19 cellular contexts compared by ENCODE assay signal in the genomic region with DNA sequence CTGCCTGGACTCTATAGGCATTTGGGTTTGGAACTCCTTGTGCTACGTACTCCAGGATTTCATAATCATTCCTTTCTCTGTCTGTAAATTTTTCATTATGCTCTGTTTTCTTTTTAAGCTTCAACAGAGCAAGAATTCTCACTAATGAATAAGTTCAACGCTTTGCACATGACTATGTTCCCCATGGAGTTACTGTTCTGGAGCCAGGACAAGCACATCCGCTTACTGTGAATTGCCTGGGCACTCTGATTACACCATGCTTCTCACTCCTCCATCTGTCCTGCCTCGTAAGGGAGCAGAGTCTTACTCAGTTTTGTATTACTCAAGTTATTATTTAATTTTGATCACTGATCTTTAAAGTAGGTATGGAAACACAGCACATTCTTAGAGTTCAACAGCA.
DNase-seq lines count a peak whose midpoint lies in the region; ATAC-seq and TF ChIP-seq lines count a peak whose summit lies in the region.
"Had no signal": no experiment of that assay in that cellular context is flagged by ENCODE, and none has a peak within 500 bp of the region (broad histone marks: within the 10 kb centered on the region; RNA-seq: fewer than 3 reads in every experiment).

No MANE protein-coding gene starts in this region.

- H2BK20ac ChIP-seq in H9 (ENCODE audit: low read depth, low read length, poor library complexity, severe bottlenecking): no peak overlapping the region

- H3K9me3 ChIP-seq in right cardiac atrium (ENCODE audit: control insufficient read depth, low read length) (no peaks in the 10 kb centered on the region), H9 (ENCODE audit: control insufficient read depth, low read depth, low read length) (no peaks in the 10 kb centered on the region)
- H3K9me3 ChIP-seq: BLaER1 had no signal

- no peak for TF ChIP-seq CTCF in fibroblast of mammary gland (conservative IDR thresholded peaks at IDR 0.05; ENCODE audit: control insufficient read depth, insufficient read depth, low read depth, low read length)
- TF ChIP-seq CTCF in H9 (conservative IDR thresholded peaks at IDR 0.05): no peak

- H2BK5ac ChIP-seq in mesendoderm (ENCODE audit: low read length) (peak overlapping the region; percentile 78), H9 (ENCODE audit: insufficient read length, low read length) (no peak overlapping the region)

- H3K23ac ChIP-seq in mesendoderm (ENCODE audit: low read length) (no peak overlapping the region), H9 (ENCODE audit: insufficient read length, low read depth, low read length) (no peak overlapping the region)

- no peak overlapping the region for H2BK120ac ChIP-seq in mesendoderm (ENCODE audit: low read depth, low read length)
- no peak overlapping the region for H2BK120ac ChIP-seq in H9 (ENCODE audit: low read depth, low read length, poor library complexity, severe bottlenecking)

- H3K56ac ChIP-seq in mesendoderm (ENCODE audit: low read length) (peak overlapping the region; percentile 75), H9 (ENCODE audit: insufficient read length, low read depth, low read length) (no peak overlapping the region)

- no peaks in the 10 kb centered on the region; a peak in 1 of 7 replicates for H3K36me3 Mint-ChIP-seq in H9 (ENCODE audit: insufficient read depth in 1 of 3, low read depth in 3 of 3)
- H3K36me3 Mint-ChIP-seq: CD14-positive monocyte; CD4-positive, alpha-beta memory T cell; IgD-negative memory B cell had no signal

- 69% methylated on average over 4 of the region's 4 CpGs for WGBS in right cardiac atrium
- no CpG with 5 or more reads among the region's 4 CpGs for WGBS in mesendoderm (ENCODE audit: extremely low coverage, insufficient coverage, low lambda C conversion rate)
- no CpG with 5 or more reads among the region's 4 CpGs for WGBS in H9 (ENCODE audit: extremely low coverage, insufficient read length, low lambda C conversion rate)

- H3K27me3 Mint-ChIP-seq in H9 (ENCODE audit: low read depth): no peaks in the 10 kb centered on the region
- H3K27me3 Mint-ChIP-seq: CD4-positive, alpha-beta memory T cell had no signal

- peaks cover 15 to 28% of the 10 kb centered on the region in 2 experiments for H3K4me1 Mint-ChIP-seq in H9
- H3K4me1 Mint-ChIP-seq: CD14-positive monocyte had no signal

- H3K4me1 ChIP-seq in right cardiac atrium (ENCODE audit: control insufficient read depth, insufficient read depth, low read length) (no peaks in the 10 kb centered on the region), mesendoderm (ENCODE audit: control insufficient read depth, low read depth, low read length) (peaks cover 6% of the 10 kb centered on the region), H9 (ENCODE audit: insufficient read depth, low read length) (peaks cover 1% of the 10 kb centered on the region; the same call in 1 of the 2 replicates)
- H3K4me1 ChIP-seq: BLaER1 had no signal

- no peak overlapping the region for H3K4me3 ChIP-seq in right cardiac atrium (ENCODE audit: low read length)
- no peak overlapping the region for H3K4me3 ChIP-seq in fibroblast of mammary gland (ENCODE audit: control insufficient read depth, low read depth, low read length)
- H3K4me3 ChIP-seq in mesendoderm (ENCODE audit: low read length): no peak overlapping the region
- H3K4me3 ChIP-seq: BLaER1 had no signal

- H3K23me2 ChIP-seq in H9 (ENCODE audit: insufficient read length, low read depth, low read length, poor library complexity, severe bottlenecking): no peaks in the 10 kb centered on the region

- intact Hi-C loops in Right ventricle myocardium superior (cut with DNase I): no loop called here
- intact Hi-C loops in right cardiac atrium (cut with DNase I): no loop called here
- intact Hi-C loops in left colon (cut with DNase I, micrococcal nuclease): no loop called here
- intact Hi-C loops in head of caudate nucleus (cut with DNase I): no loop called here

- H2BK15ac ChIP-seq in mesendoderm (replicated peaks; ENCODE audit: low read depth): no peak overlapping the region
- H2BK15ac ChIP-seq in H9 (ENCODE audit: low read depth, low read length): no peak overlapping the region

- DNase-seq in Right ventricle myocardium superior (no peak), right cardiac atrium (no peak), fibroblast of mammary gland (ENCODE audit: low read depth) (peak; percentile 76), mesendoderm (no peak), left colon (no peak), head of caudate nucleus (no peak), H9 (no peak)
- DNase-seq: 8988T; CD4-positive, alpha-beta memory T cell; DMS153; DMS79; GDM1; HFFc6 had no signal

- H4K20me1 ChIP-seq in H9 (ENCODE audit: control insufficient read depth, insufficient read depth, insufficient read length): no peaks in the 10 kb centered on the region
- H4K20me1 ChIP-seq: BLaER1 had no signal

- H3K27me3 ChIP-seq in right cardiac atrium (ENCODE audit: control insufficient read depth, insufficient read depth) (no peaks in the 10 kb centered on the region), mesendoderm (ENCODE audit: insufficient read depth, low read length, poor library complexity) (no peaks in the 10 kb centered on the region), H9 (ENCODE audit: insufficient read depth, low read length) (no peaks in the 10 kb centered on the region)
- H3K27me3 ChIP-seq: BLaER1 had no signal

- H2AK5ac ChIP-seq in mesendoderm (ENCODE audit: low read length) (no peak overlapping the region), H9 (ENCODE audit: insufficient read length, low read length) (no peak overlapping the region)

- no peak overlapping the region for H3T11ph ChIP-seq in H9 (ENCODE audit: low read length)

- H3K9ac ChIP-seq in mesendoderm (ENCODE audit: low read length) (no peak overlapping the region), H9 (ENCODE audit: extremely low read depth, insufficient read length, low read length) (no peak overlapping the region)
- H3K9ac ChIP-seq: BLaER1 had no signal

- H4K8ac ChIP-seq in mesendoderm (ENCODE audit: low read depth, low read length) (no peak overlapping the region), H9 (replicated peaks; ENCODE audit: insufficient read length, low read depth, low read length) (no peak overlapping the region)

- no peaks in the 10 kb centered on the region for H3K79me2 ChIP-seq in mesendoderm (ENCODE audit: control insufficient read depth, insufficient read depth, low read length)
- H3K79me2 ChIP-seq in H9 (ENCODE audit: insufficient read depth, low read length): no peaks in the 10 kb centered on the region

- H2BK12ac ChIP-seq in H9 (ENCODE audit: insufficient read length, low read depth, low read length): no peak overlapping the region

- H3K4me2 ChIP-seq in mesendoderm (ENCODE audit: low read length) (no peak overlapping the region), H9 (ENCODE audit: insufficient read depth, insufficient read length, low read length) (no peak overlapping the region)
- H3K4me2 ChIP-seq: BLaER1 had no signal

- no peak overlapping the region for H3K4me3 Mint-ChIP-seq in H9
- H3K4me3 Mint-ChIP-seq: CD14-positive monocyte; CD4-positive, alpha-beta memory T cell; HFFc6; IgD-negative memory B cell had no signal

- no peaks in the 10 kb centered on the region for H3K36me3 ChIP-seq in mesendoderm (ENCODE audit: control insufficient read depth, insufficient read depth, low read length)
- H3K36me3 ChIP-seq: BLaER1 had no signal

- ATAC-seq in Right ventricle myocardium superior (ENCODE audit: poor library complexity): peak; percentile 43
- no peak for ATAC-seq in right cardiac atrium
- no peak for ATAC-seq in left colon
- ATAC-seq in GM18511 (IDR thresholded peaks at IDR 0.05; ENCODE audit: unreplicated experiment): no peak
- ATAC-seq: HCT116, HepG2 had no signal

- H3K9me3 Mint-ChIP-seq in H9: no peaks in the 10 kb centered on the region; a peak in 1 of 5 replicates
- H3K9me3 Mint-ChIP-seq: HFFc6, IgD-negative memory B cell had no signal

- H3K27ac ChIP-seq in right cardiac atrium (ENCODE audit: low read length) (no peak overlapping the region), mesendoderm (ENCODE audit: low read depth, low read length) (peak overlapping the region; percentile 22), H9 (ENCODE audit: insufficient read length, low read depth, low read length) (no peak overlapping the region)
- H3K27ac ChIP-seq: BLaER1 had no signal

- H3K18ac ChIP-seq in mesendoderm (ENCODE audit: low read length) (peak overlapping the region; percentile 63), H9 (ENCODE audit: insufficient read length, low read depth, low read length) (no peak overlapping the region)

- H2AFZ ChIP-seq in H9 (ENCODE audit: low read length): no peak overlapping the region

- H3K4ac ChIP-seq in mesendoderm (ENCODE audit: low read depth, low read length) (no peak overlapping the region), H9 (ENCODE audit: low read depth, low read length) (no peak overlapping the region)

- H3K14ac ChIP-seq in H9 (ENCODE audit: insufficient read depth, low read length): no peak overlapping the region

- H3K79me1 ChIP-seq in mesendoderm (ENCODE audit: low read length) (no peaks in the 10 kb centered on the region), H9 (ENCODE audit: insufficient read depth, low read depth, low read length, poor library complexity, severe bottlenecking) (no peaks in the 10 kb centered on the region)

- H4K91ac ChIP-seq in H9 (ENCODE audit: insufficient read length, low read depth, low read length): no peak overlapping the region

- H4K5ac ChIP-seq in mesendoderm (ENCODE audit: low read length) (no peak overlapping the region), H9 (ENCODE audit: insufficient read length, low read depth, low read length) (no peak overlapping the region)

- H3K27ac Mint-ChIP-seq in H9: peak overlapping the region in 1 of 3 experiments; percentile 55; a peak in 2 of 7 replicates
- H3K27ac Mint-ChIP-seq: CD14-positive monocyte; CD4-positive, alpha-beta memory T cell; HFFc6; IgD-negative memory B cell had no signal
